Comparison of ENCODE assay signal across 8 cellular contexts in the genomic region with DNA sequence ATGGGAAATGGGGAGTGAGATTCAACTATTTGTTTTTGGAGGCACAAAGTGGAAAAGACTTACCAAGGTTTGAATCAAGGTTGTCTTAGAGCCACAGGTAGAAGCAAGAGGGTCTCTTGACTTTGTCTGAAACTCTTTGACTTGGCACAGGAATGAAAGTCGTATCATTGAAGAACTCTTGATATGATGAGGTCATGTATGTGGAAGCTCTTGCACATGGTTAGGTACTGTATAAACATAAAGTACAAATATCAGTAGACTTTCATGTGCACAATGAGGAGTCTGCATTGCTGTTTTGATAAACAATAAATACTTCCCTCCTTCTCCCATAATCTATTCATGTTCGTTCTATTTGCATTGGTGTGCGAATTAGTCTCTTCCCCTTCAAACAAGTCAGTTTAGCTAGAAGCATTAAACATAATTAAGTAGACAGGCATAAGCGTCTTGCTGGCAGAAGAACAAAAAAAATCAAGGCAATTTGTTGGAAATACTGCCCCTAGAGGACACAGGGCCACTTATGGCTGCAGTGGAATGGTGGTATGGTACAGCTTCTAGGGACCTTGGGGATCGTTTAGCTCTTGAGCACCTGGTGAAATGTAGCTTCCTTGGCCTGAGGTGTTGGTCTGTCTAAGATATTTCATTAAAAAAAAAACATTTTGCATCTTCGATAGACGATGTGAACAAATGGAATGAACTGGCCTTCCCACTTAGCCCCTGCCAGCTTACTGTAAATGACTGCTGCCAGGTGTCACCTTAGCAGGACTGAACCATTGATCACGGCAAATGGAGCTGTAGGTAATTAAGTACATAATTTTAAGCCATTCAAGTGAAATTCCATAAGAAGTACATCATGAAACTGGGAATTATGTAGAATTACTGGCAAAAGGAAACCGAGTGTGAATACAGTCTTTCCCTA.
DNase-seq lines count a peak whose midpoint lies in the region; ATAC-seq and TF ChIP-seq lines count a peak whose summit lies in the region.

No MANE protein-coding gene starts in this region.

- CTCF ChIA-PET in RWPE1 (lab: Yijun Ruan, JAX) = interaction anchor here (0.5 to 1.8 kb wide), 7 partner anchors 11 to 334 kb away, joined by 3 to 6 read pairs (median 3); no protein-coding TSS in a partner anchor

- no peak; the same call in 1 of the 2 replicates for TF ChIP-seq CTCF in RWPE1 (conservative IDR thresholded peaks at IDR 0.05; ENCODE audit: low read depth)
- peak; percentile 72 for TF ChIP-seq CTCF in glutamatergic neuron (IDR thresholded peaks at IDR 0.05; ENCODE audit: partially characterized antibody, unreplicated experiment)

- POLR2A ChIA-PET in RWPE1 (lab: Yijun Ruan, JAX; ENCODE audit: low non-redundant PET) = no interaction called here

- no peak overlapping the region for H3K27ac ChIP-seq in RWPE1

- no peaks in the 10 kb centered on the region for H3K36me3 Mint-ChIP-seq in glutamatergic neuron (ENCODE audit: unreplicated experiment)
- H3K36me3 Mint-ChIP-seq in activated T-cell treated with anti-CD3 and anti-CD28 coated beads, Interleukin-2, amount 50 U/mL, for 72 hours (ENCODE audit: insufficient read depth in 2 of 2) = no peaks in the 10 kb centered on the region

- peaks cover 4% of the 10 kb centered on the region for H3K9me3 Mint-ChIP-seq in glutamatergic neuron (ENCODE audit: unreplicated experiment)
- no peaks in the 10 kb centered on the region for H3K9me3 Mint-ChIP-seq in activated T-cell treated with anti-CD3 and anti-CD28 coated beads, Interleukin-2, amount 50 U/mL, for 72 hours

- DNase-seq in D341Med (ENCODE audit: low spot score) (peak; percentile 74), RWPE1 (ENCODE audit: low spot score) (peak; percentile 32), glutamatergic neuron (no peak), ecto neural progenitor cell (ENCODE audit: low spot score) (no peak)
- DNase-seq in activated T-cell treated with anti-CD3 and anti-CD28 coated beads, Interleukin-2, amount 50 U/mL, for 72 hours = no peak

- ATAC-seq in HG03354 (IDR thresholded peaks at IDR 0.05; ENCODE audit: poor library complexity, severe bottlenecking, unreplicated experiment) (peak; percentile 57), HG03196 (IDR thresholded peaks at IDR 0.05; ENCODE audit: unreplicated experiment) (no peak), HG03095 (IDR thresholded peaks at IDR 0.05; ENCODE audit: unreplicated experiment) (no peak)
- no peak for ATAC-seq in activated T-cell treated with anti-CD3 and anti-CD28 coated beads, Interleukin-2, amount 50 U/mL, for 72 hours (replicated peaks in 1 of 2)

- H3K4me3 Mint-ChIP-seq in glutamatergic neuron (ENCODE audit: unreplicated experiment) = no peak overlapping the region
- no peak overlapping the region for H3K4me3 Mint-ChIP-seq in activated T-cell treated with anti-CD3 and anti-CD28 coated beads, Interleukin-2, amount 50 U/mL, for 72 hours

- H3K4me1 Mint-ChIP-seq in glutamatergic neuron (ENCODE audit: low read depth, unreplicated experiment) = peaks cover 11% of the 10 kb centered on the region
- H3K4me1 Mint-ChIP-seq in activated T-cell treated with anti-CD3 and anti-CD28 coated beads, Interleukin-2, amount 50 U/mL, for 72 hours (ENCODE audit: low read depth) = no peaks in the 10 kb centered on the region

- H3K27me3 Mint-ChIP-seq in glutamatergic neuron (ENCODE audit: unreplicated experiment) = peaks cover 2% of the 10 kb centered on the region
- peaks cover 10% of the 10 kb centered on the region for H3K27me3 Mint-ChIP-seq in activated T-cell treated with anti-CD3 and anti-CD28 coated beads, Interleukin-2, amount 50 U/mL, for 72 hours (ENCODE audit: low read depth)

- no peak overlapping the region for H3K27ac Mint-ChIP-seq in glutamatergic neuron (ENCODE audit: unreplicated experiment)
- no peak overlapping the region for H3K27ac Mint-ChIP-seq in activated T-cell treated with anti-CD3 and anti-CD28 coated beads, Interleukin-2, amount 50 U/mL, for 72 hours

Comparison
In these comparisons a context has a peak if more than half of its experiments do, and no peak if none do; other contexts are left out.
1. DNase-seq: peak in D341Med (single experiment) and RWPE1 (single experiment); none in glutamatergic neuron (single experiment), activated T-cell treated with anti-CD3 and anti-CD28 coated beads, Interleukin-2, amount 50 U/mL, for 72 hours (0 of 2) and ecto neural progenitor cell (single experiment).